8 cellular contexts compared by ENCODE assay signal in the genomic region with DNA sequence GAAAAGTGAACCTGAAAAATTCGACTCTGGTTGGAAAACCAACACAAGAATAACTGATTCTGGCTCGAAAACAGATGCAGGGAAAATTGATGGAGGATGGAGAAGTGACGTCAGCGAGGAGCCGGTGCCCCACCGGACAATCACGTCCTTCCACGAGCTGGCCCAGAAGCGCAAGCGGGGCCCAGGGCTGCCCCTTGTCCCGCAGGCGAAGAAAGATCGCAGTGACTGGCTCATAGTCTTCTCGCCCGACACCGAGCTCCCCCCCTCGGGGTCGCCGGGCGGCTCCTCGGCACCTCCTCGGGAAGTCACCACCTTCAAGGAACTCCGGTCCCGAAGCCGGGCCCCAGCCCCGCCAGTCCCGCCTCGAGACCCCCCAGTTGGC. TPM values are rescaled to one million over a fixed set of nuclear protein-coding genes. Genes with fewer than 3 reads are reported as not detected.
A peak's percentile ranks its signal among the peaks of the same experiment; 100 is the strongest.
DNase-seq lines count a peak whose midpoint lies in the region; ATAC-seq and TF ChIP-seq lines count a peak whose summit lies in the region.

No MANE protein-coding gene starts in this region.

- WGBS in esophagus, 2 donors = 1% methylated on average over 28 of the region's 28 CpGs

- no peaks in the 10 kb centered on the region for H3K27me3 Mint-ChIP-seq in activated naive CD4-positive, alpha-beta T cell treated with anti-CD3 and anti-CD28 coated beads, Interleukin-2, amount 10 ng/mL, durations not matched to agents 7 days and 5 days
- H3K27me3 Mint-ChIP-seq in neural progenitor cell (ENCODE audit: insufficient read depth, low read depth) = peaks cover 7% of the 10 kb centered on the region

- in situ Hi-C loops in SK-MEL-5 (cut with HindIII; ENCODE audit: low pct_unique_long_range_greater_than_20kb, low sequenced_read_pairs) = no loop called here

- peak overlapping the region; percentile 64 for H3K4me3 Mint-ChIP-seq in activated naive CD4-positive, alpha-beta T cell treated with anti-CD3 and anti-CD28 coated beads, Interleukin-2, amount 10 ng/mL, durations not matched to agents 7 days and 5 days
- peak overlapping the region; percentile 86 for H3K4me3 Mint-ChIP-seq in neural progenitor cell

- no peaks in the 10 kb centered on the region for H3K9me3 Mint-ChIP-seq in activated naive CD4-positive, alpha-beta T cell treated with anti-CD3 and anti-CD28 coated beads, Interleukin-2, amount 10 ng/mL, durations not matched to agents 7 days and 5 days
- H3K9me3 Mint-ChIP-seq in neural progenitor cell = no peaks in the 10 kb centered on the region

- ATAC-seq in GM21367 (IDR thresholded peaks at IDR 0.05; ENCODE audit: unreplicated experiment) = no peak
- no peak for ATAC-seq in GM19452 (IDR thresholded peaks at IDR 0.05; ENCODE audit: unreplicated experiment)

- H3K4me3 ChIP-seq in esophagus (ENCODE audit: low read depth in 1 of 2, low read length in 2 of 2) = peak overlapping the region; percentile 67 to 68
- H3K4me3 ChIP-seq in neural progenitor cell = peak overlapping the region; percentile 82

- H3K4me1 ChIP-seq in esophagus (ENCODE audit: control insufficient read depth in 2 of 2, insufficient read depth in 2 of 2, low read length in 1 of 2) = peaks cover 2 to 19% of the 10 kb centered on the region in 2 donors
- H3K4me1 ChIP-seq in neural progenitor cell = peaks cover 19% of the 10 kb centered on the region

- H3K9ac ChIP-seq in neural progenitor cell = no peak overlapping the region

- peak overlapping the region; percentile 96 to 99 for H3K27ac ChIP-seq in esophagus (ENCODE audit: low read depth in 2 of 2, low read length in 1 of 2)
- H3K27ac ChIP-seq in neural progenitor cell = peak overlapping the region; percentile 47

- H3F3A ChIP-seq in neural progenitor cell (ENCODE audit: low read depth) = peaks cover 73% of the 10 kb centered on the region

- CTCF ChIA-PET in activated naive CD4-positive, alpha-beta T cell treated with anti-CD3 and anti-CD28 coated beads, Interleukin-2, amount 10 ng/mL, durations not matched to agents 7 days and 5 days (lab: Charles Lee) = interaction anchor here (0.8 to 9.5 kb wide), 10 partner anchors 10 to 263 kb away, joined by 3 to 138 read pairs (median 4); a partner anchor contains a TSS

- H3K27ac Mint-ChIP-seq in activated naive CD4-positive, alpha-beta T cell treated with anti-CD3 and anti-CD28 coated beads, Interleukin-2, amount 10 ng/mL, durations not matched to agents 7 days and 5 days = no peak overlapping the region
- H3K27ac Mint-ChIP-seq in neural progenitor cell = peak overlapping the region; percentile 50

- H3K79me2 ChIP-seq in neural progenitor cell (ENCODE audit: low read depth) = peaks cover 24% of the 10 kb centered on the region

- H3K9me3 ChIP-seq in esophagus (ENCODE audit: control insufficient read depth in 2 of 2, insufficient read depth in 1 of 2, low read depth in 1 of 2, low read length in 1 of 2) = no peaks in the 10 kb centered on the region
- no peaks in the 10 kb centered on the region for H3K9me3 ChIP-seq in neural progenitor cell (ENCODE audit: low read depth)

- H3K36me3 Mint-ChIP-seq in activated naive CD4-positive, alpha-beta T cell treated with anti-CD3 and anti-CD28 coated beads, Interleukin-2, amount 10 ng/mL, durations not matched to agents 7 days and 5 days = peaks cover 29% of the 10 kb centered on the region
- peaks cover 25% of the 10 kb centered on the region for H3K36me3 Mint-ChIP-seq in neural progenitor cell

- H3K4me2 ChIP-seq in neural progenitor cell = peak overlapping the region; percentile 87

- peaks cover 45% of the 10 kb centered on the region for H4K20me1 ChIP-seq in neural progenitor cell (ENCODE audit: low read depth)

- H3K4me1 Mint-ChIP-seq in activated naive CD4-positive, alpha-beta T cell treated with anti-CD3 and anti-CD28 coated beads, Interleukin-2, amount 10 ng/mL, durations not matched to agents 7 days and 5 days = peaks cover 59% of the 10 kb centered on the region
- H3K4me1 Mint-ChIP-seq in neural progenitor cell = peaks cover 39% of the 10 kb centered on the region

- H3K36me3 ChIP-seq in esophagus (ENCODE audit: control insufficient read depth in 2 of 2, insufficient read depth in 2 of 2, low read length in 1 of 2) (peaks cover 0 to 19% of the 10 kb centered on the region in 2 donors), neural progenitor cell (no peaks in the 10 kb centered on the region)

- H3K27me3 ChIP-seq in esophagus (ENCODE audit: control insufficient read depth in 1 of 2, insufficient read depth in 2 of 2, low read length in 2 of 2) (no peaks in the 10 kb centered on the region), neural progenitor cell (no peaks in the 10 kb centered on the region)

- DNase-seq in activated naive CD4-positive, alpha-beta T cell treated with anti-CD3 and anti-CD28 coated beads, Interleukin-2, amount 10 ng/mL, durations not matched to agents 7 days and 5 days = peak; percentile 50
- DNase-seq in activated naive CD4-positive, alpha-beta T cell (lab: John Stamatoyannopoulos, UW) = no peak
- DNase-seq in SK-MEL-5 (ENCODE audit: low read depth, low spot score) = peak; percentile 30
- DNase-seq in neural progenitor cell (ENCODE audit: low spot score) = peak; percentile 64
- no peak for DNase-seq in GF-D8 (lab: John Stamatoyannopoulos, UW)

- no peak for TF ChIP-seq CTCF in neural progenitor cell (IDR thresholded peaks at IDR 0.05)

- no peak overlapping the region for H2AFZ ChIP-seq in neural progenitor cell (replicated peaks)

RNA-seq across cellular contexts. Expression of a gene that starts 1.9 kb away (rescaled TPM):
- total RNA-seq in SK-MEL-5 (2014; rRNA removed; shearing (Covaris generic)) = 8.3 and 10.7 TPM in 2 replicates
- 28.5 and 36.9 TPM in 2 replicates for polyA plus RNA-seq in SK-MEL-5 (2015; cell fraction: cytosol; rRNA removed)
- polyA plus RNA-seq in SK-MEL-5 (2015; cell fraction: nucleus; rRNA removed) = 109 and 142 TPM in 2 replicates
- polyA plus RNA-seq in esophagus = 10 to 100 TPM; 30.7 to 41.0 TPM
- total RNA-seq in neural progenitor cell (ENCODE audit: low replicate concordance) = 17.0 and 43.4 TPM in 2 replicates

RNA-seq across cellular contexts. Expression of a gene that starts 13.9 kb away (rescaled TPM):
- 202 and 212 TPM in 2 replicates for total RNA-seq in SK-MEL-5 (2014; rRNA removed; shearing (Covaris generic))
- polyA plus RNA-seq in SK-MEL-5 (2015; cell fraction: cytosol; rRNA removed) = 160 and 171 TPM in 2 replicates
- 269 and 279 TPM in 2 replicates for polyA plus RNA-seq in SK-MEL-5 (2015; cell fraction: nucleus; rRNA removed)
- 100 to 1,000 TPM; 190 to 241 TPM for polyA plus RNA-seq in esophagus
- total RNA-seq in neural progenitor cell (ENCODE audit: low replicate concordance) = 215 and 266 TPM in 2 replicates

RNA-seq across cellular contexts. Expression of a gene that starts 21.3 kb away (rescaled TPM):
- total RNA-seq in SK-MEL-5 (2014; rRNA removed; shearing (Covaris generic)) = 0.11 TPM in 1 of 2 replicates, not detected in the other
- polyA plus RNA-seq in SK-MEL-5 (2015; cell fraction: cytosol; rRNA removed) = 0.05 TPM in 1 of 2 replicates, not detected in the other
- polyA plus RNA-seq in SK-MEL-5 (2015; cell fraction: nucleus; rRNA removed) = not detected in 2 replicates
- polyA plus RNA-seq in esophagus = under 1 TPM; 0.02 to 0.04 TPM
- total RNA-seq in neural progenitor cell (ENCODE audit: low replicate concordance) = 0.53 and 0.54 TPM in 2 replicates

RNA-seq across cellular contexts. Expression of a gene that starts 45.3 kb away (rescaled TPM):
- 2.9 and 3.3 TPM in 2 replicates for total RNA-seq in SK-MEL-5 (2014; rRNA removed; shearing (Covaris generic))
- 3.8 and 5.6 TPM in 2 replicates for polyA plus RNA-seq in SK-MEL-5 (2015; cell fraction: cytosol; rRNA removed)
- polyA plus RNA-seq in SK-MEL-5 (2015; cell fraction: nucleus; rRNA removed) = 42.1 and 42.4 TPM in 2 replicates
- 1 to 10 TPM; 2.4 to 6.6 TPM for polyA plus RNA-seq in esophagus
- 1.9 and 5.9 TPM in 2 replicates for total RNA-seq in neural progenitor cell (ENCODE audit: low replicate concordance)

RNA-seq across cellular contexts. Expression of a gene that starts 49.3 kb away (rescaled TPM):
- total RNA-seq in SK-MEL-5 (2014; rRNA removed; shearing (Covaris generic)) = 16.4 and 28.1 TPM in 2 replicates
- 27.6 and 31.3 TPM in 2 replicates for polyA plus RNA-seq in SK-MEL-5 (2015; cell fraction: cytosol; rRNA removed)
- 814 and 866 TPM in 2 replicates for polyA plus RNA-seq in SK-MEL-5 (2015; cell fraction: nucleus; rRNA removed)
- 10 to 100 TPM; 29.2 to 55.3 TPM for polyA plus RNA-seq in esophagus
- 41.7 and 62.2 TPM in 2 replicates for total RNA-seq in neural progenitor cell (ENCODE audit: low replicate concordance)

Comparison
In these comparisons a context has a peak if more than half of its experiments do, and no peak if none do; other contexts are left out.
1. DNase-seq: peak in activated naive CD4-positive, alpha-beta T cell treated with anti-CD3 and anti-CD28 coated beads, Interleukin-2, amount 10 ng/mL, durations not matched to agents 7 days and 5 days (single experiment), SK-MEL-5 (single experiment) and neural progenitor cell (single experiment); none in activated naive CD4-positive, alpha-beta T cell (0 of 4) and GF-D8 (single experiment).